1 cellular context compared by ENCODE assay signal in genomic region chr5:113268232-113268631, GRCh38.
TF ChIP-seq lines count a peak whose summit lies in the region.

No MANE protein-coding gene starts in this region.

TF ChIP-seq in H1, 55 proteins besides CTCF, POLR2A, EP300 and RAD21:
- no peak for TF ChIP-seq JUN (IDR thresholded peaks at IDR 0.05; ENCODE audit: low read depth, low read length)
- no peak for TF ChIP-seq SAP30 (IDR thresholded peaks at IDR 0.05; ENCODE audit: insufficient read depth, insufficient replicate concordance, low read length)
- TF ChIP-seq BACH1 (IDR thresholded peaks at IDR 0.05; ENCODE audit: low read length): no peak
- no peak for TF ChIP-seq CBX5 (IDR thresholded peaks at IDR 0.05; ENCODE audit: low read depth, low read length)
- TF ChIP-seq E2F6 (IDR thresholded peaks at IDR 0.05): no peak
- TF ChIP-seq TAF1 (IDR thresholded peaks at IDR 0.05; ENCODE audit: low read depth, low read length): no peak
- no peak for TF ChIP-seq RBBP5 (IDR thresholded peaks at IDR 0.05; ENCODE audit: borderline replicate concordance, low read depth, low read length)
